Comparison of ENCODE assay signal across 21 cellular contexts in genomic region chr1:110594466-110595076, GRCh38. TPM values are rescaled to one million over a fixed set of nuclear protein-coding genes. Genes with fewer than 3 reads are reported as not detected.
DNase-seq lines count a peak whose midpoint lies in the region; ATAC-seq and TF ChIP-seq lines count a peak whose summit lies in the region.
"Had no signal": no experiment of that assay in that cellular context is flagged by ENCODE, and none has a peak within 500 bp of the region (broad histone marks: within the 10 kb centered on the region; RNA-seq: fewer than 3 reads in every experiment).

No MANE protein-coding gene starts in this region.

- H3K9me3 Mint-ChIP-seq in activated T-cell treated with anti-CD3 and anti-CD28 coated beads, Interleukin-2, amount 50 U/mL, for 24 hours: no peaks in the 10 kb centered on the region
- no peaks in the 10 kb centered on the region for H3K9me3 Mint-ChIP-seq in activated T-cell treated with anti-CD3 and anti-CD28 coated beads, Interleukin-2, amount 50 U/mL, for 72 hours
- H3K9me3 Mint-ChIP-seq in glutamatergic neuron (ENCODE audit: unreplicated experiment): no peaks in the 10 kb centered on the region
- H3K9me3 Mint-ChIP-seq in immature natural killer cell: no peaks in the 10 kb centered on the region
- H3K9me3 Mint-ChIP-seq: CD4-positive, alpha-beta memory T cell; dendritic cell treated with granulocyte-macrophage colony-stimulating factor and Interleukin-4, amounts not matched to agents 40 ng/mL and 50 ng/mL, for 4 days; IgD-negative memory B cell; stimulated activated naive CD8-positive, alpha-beta T cell treated with anti-CD3 and anti-CD28 coated beads, Interleukin-15, Interleukin-2, amounts not matched to agents 100 ng/mL and 50 ng/mL, for 24 hours had no signal

- no peaks in the 10 kb centered on the region for H3K9me3 ChIP-seq in thyroid gland
- no peaks in the 10 kb centered on the region for H3K9me3 ChIP-seq in right lobe of liver
- H3K9me3 ChIP-seq: pancreas, vagina had no signal

- H3K4me3 ChIP-seq in thyroid gland (replicated peaks in 1 of 3) (no peak overlapping the region), right lobe of liver (no peak overlapping the region)
- H3K4me3 ChIP-seq: pancreas, vagina had no signal

- peaks cover 9 to 18% of the 10 kb centered on the region in 2 donors for H3K4me1 ChIP-seq in thyroid gland
- no peaks in the 10 kb centered on the region for H3K4me1 ChIP-seq in right lobe of liver
- H3K4me1 ChIP-seq: pancreas, vagina had no signal

- TF ChIP-seq POLR2A in thyroid gland (IDR thresholded peaks at IDR 0.05): no peak
- no peak for TF ChIP-seq POLR2A in right lobe of liver (IDR thresholded peaks at IDR 0.05)

- TF ChIP-seq CTCF in thyroid gland (IDR thresholded peaks at IDR 0.05): no peak
- TF ChIP-seq CTCF in right lobe of liver (IDR thresholded peaks at IDR 0.05): no peak
- TF ChIP-seq CTCF in glutamatergic neuron (IDR thresholded peaks at IDR 0.05; ENCODE audit: partially characterized antibody, unreplicated experiment): no peak

- H3K36me3 ChIP-seq in thyroid gland (no peaks in the 10 kb centered on the region), right lobe of liver (no peaks in the 10 kb centered on the region)
- H3K36me3 ChIP-seq: pancreas, vagina had no signal

- no peak overlapping the region for H3K27ac Mint-ChIP-seq in activated T-cell treated with anti-CD3 and anti-CD28 coated beads, Interleukin-2, amount 50 U/mL, for 24 hours
- H3K27ac Mint-ChIP-seq in activated T-cell treated with anti-CD3 and anti-CD28 coated beads, Interleukin-2, amount 50 U/mL, for 72 hours: no peak overlapping the region
- no peak overlapping the region for H3K27ac Mint-ChIP-seq in glutamatergic neuron (ENCODE audit: unreplicated experiment)
- no peak overlapping the region for H3K27ac Mint-ChIP-seq in immature natural killer cell
- H3K27ac Mint-ChIP-seq: CD4-positive, alpha-beta memory T cell; dendritic cell treated with granulocyte-macrophage colony-stimulating factor and Interleukin-4, amounts not matched to agents 40 ng/mL and 50 ng/mL, for 4 days; IgD-negative memory B cell; stimulated activated naive CD8-positive, alpha-beta T cell treated with anti-CD3 and anti-CD28 coated beads, Interleukin-15, Interleukin-2, amounts not matched to agents 100 ng/mL and 50 ng/mL, for 24 hours had no signal

- no peak for ATAC-seq in activated T-cell treated with anti-CD3 and anti-CD28 coated beads, Interleukin-2, amount 50 U/mL, for 72 hours (replicated peaks in 1 of 2)
- ATAC-seq in right lobe of liver: no peak

- H3K4me1 Mint-ChIP-seq in activated T-cell treated with anti-CD3 and anti-CD28 coated beads, Interleukin-2, amount 50 U/mL, for 24 hours (ENCODE audit: low read depth): no peaks in the 10 kb centered on the region
- H3K4me1 Mint-ChIP-seq in activated T-cell treated with anti-CD3 and anti-CD28 coated beads, Interleukin-2, amount 50 U/mL, for 72 hours (ENCODE audit: low read depth): no peaks in the 10 kb centered on the region
- peaks cover 11% of the 10 kb centered on the region for H3K4me1 Mint-ChIP-seq in glutamatergic neuron (ENCODE audit: low read depth, unreplicated experiment)
- no peaks in the 10 kb centered on the region for H3K4me1 Mint-ChIP-seq in immature natural killer cell

- intact Hi-C loops in thyroid gland (cut with DNase I) (no loop called here), right lobe of liver (cut with DNase I) (no loop called here)

- H3K27ac ChIP-seq in caudate nucleus (ENCODE audit: low read depth, low read length) (peak overlapping the region; percentile 89), thyroid gland (peak overlapping the region; percentile 29 to 56 (median 52)), right lobe of liver (no peak overlapping the region)
- H3K27ac ChIP-seq: epithelial cell of prostate, pancreas, vagina had no signal

- no peaks in the 10 kb centered on the region for H3K27me3 Mint-ChIP-seq in activated T-cell treated with anti-CD3 and anti-CD28 coated beads, Interleukin-2, amount 50 U/mL, for 24 hours
- H3K27me3 Mint-ChIP-seq in activated T-cell treated with anti-CD3 and anti-CD28 coated beads, Interleukin-2, amount 50 U/mL, for 72 hours (ENCODE audit: low read depth): no peaks in the 10 kb centered on the region
- peaks cover 3% of the 10 kb centered on the region for H3K27me3 Mint-ChIP-seq in glutamatergic neuron (ENCODE audit: unreplicated experiment)
- peaks cover 1 to 5% (median 3%) of the 10 kb centered on the region in 3 donors for H3K27me3 Mint-ChIP-seq in immature natural killer cell (ENCODE audit: low read depth in 3 of 3)

- peak; percentile 14 for DNase-seq in activated T-cell treated with anti-CD3 and anti-CD28 coated beads, Interleukin-2, amount 50 U/mL, for 24 hours
- DNase-seq in activated T-cell treated with anti-CD3 and anti-CD28 coated beads, Interleukin-2, amount 50 U/mL, for 72 hours: no peak
- DNase-seq in caudate nucleus (lab: John Stamatoyannopoulos, UW) (peak in 48 of 61 donors; percentile 9 to 93 (median 56)), middle frontal gyrus (ENCODE audit: extremely low spot score, low spot score) (peak; percentile 19), thyroid gland (peak; percentile 72 to 76), right lobe of liver (no peak), glutamatergic neuron (no peak), immature natural killer cell (no peak)
- DNase-seq: activated CD4-positive, CD25-positive, alpha-beta regulatory T cell; activated gamma-delta T cell; aorta; CD4-positive, alpha-beta memory T cell; kidney; NCI-H2171 treated with DMSO at 0.1 percent for 48 hours; pancreas; SHP77 treated with DMSO at 0.1 percent for 48 hours had no signal

- H3K4me3 Mint-ChIP-seq in activated T-cell treated with anti-CD3 and anti-CD28 coated beads, Interleukin-2, amount 50 U/mL, for 24 hours: no peak overlapping the region
- H3K4me3 Mint-ChIP-seq in activated T-cell treated with anti-CD3 and anti-CD28 coated beads, Interleukin-2, amount 50 U/mL, for 72 hours: no peak overlapping the region
- H3K4me3 Mint-ChIP-seq in glutamatergic neuron (ENCODE audit: unreplicated experiment) (no peak overlapping the region), immature natural killer cell (no peak overlapping the region)
- H3K4me3 Mint-ChIP-seq: CD4-positive, alpha-beta memory T cell; dendritic cell treated with granulocyte-macrophage colony-stimulating factor and Interleukin-4, amounts not matched to agents 40 ng/mL and 50 ng/mL, for 4 days; IgD-negative memory B cell; stimulated activated naive CD8-positive, alpha-beta T cell treated with anti-CD3 and anti-CD28 coated beads, Interleukin-15, Interleukin-2, amounts not matched to agents 100 ng/mL and 50 ng/mL, for 24 hours had no signal

- H3K27me3 ChIP-seq in thyroid gland (no peaks in the 10 kb centered on the region), right lobe of liver (no peaks in the 10 kb centered on the region)
- H3K27me3 ChIP-seq: pancreas, vagina had no signal

- 35 to 44% methylated on average over 7 of the region's 7 CpGs for WGBS in thyroid gland, 2 donors
- 77% methylated on average over 3 of the region's 7 CpGs for WGBS in right lobe of liver (ENCODE audit: insufficient coverage, low coverage, low lambda C conversion rate, missing lambda C conversion rate)

- no peaks in the 10 kb centered on the region for H3K36me3 Mint-ChIP-seq in activated T-cell treated with anti-CD3 and anti-CD28 coated beads, Interleukin-2, amount 50 U/mL, for 24 hours (ENCODE audit: low read depth)
- no peaks in the 10 kb centered on the region for H3K36me3 Mint-ChIP-seq in activated T-cell treated with anti-CD3 and anti-CD28 coated beads, Interleukin-2, amount 50 U/mL, for 72 hours (ENCODE audit: insufficient read depth in 2 of 2)
- H3K36me3 Mint-ChIP-seq in glutamatergic neuron (ENCODE audit: unreplicated experiment) (peaks cover 6% of the 10 kb centered on the region), immature natural killer cell (no peaks in the 10 kb centered on the region)
- H3K36me3 Mint-ChIP-seq: IgD-negative memory B cell had no signal

RNA-seq across cellular contexts. Expression of gene KCNA2, which starts 11.6 kb away (rescaled TPM):
- 1 to 10 TPM in 1 of 2 donors, under 1 TPM in 1; 0.46 to 2.4 TPM for total RNA-seq in activated T-cell treated with anti-CD3 and anti-CD28 coated beads, Interleukin-2, amount 50 U/mL, for 72 hours
- 1 to 10 TPM; 2.9 to 6.8 (median 3.5) TPM for total RNA-seq in thyroid gland
- under 1 TPM in 3 of 6 experiments, not detected in 3; 0.04 to 0.10 (median 0.07) TPM for total RNA-seq in right lobe of liver
- total RNA-seq in glutamatergic neuron (ENCODE audit: unreplicated experiment): 19.7 TPM
- polyA plus RNA-seq in immature natural killer cell: not detected
- polyA plus RNA-seq: IgD-negative memory B cell had no signal

Comparison
In these comparisons a context has a peak if more than half of its experiments do, and no peak if none do; other contexts are left out.
1. DNase-seq: peak in activated T-cell treated with anti-CD3 and anti-CD28 coated beads, Interleukin-2, amount 50 U/mL, for 24 hours (single experiment), caudate nucleus (48 of 61), middle frontal gyrus (single experiment) and thyroid gland (2 of 2); none in activated T-cell treated with anti-CD3 and anti-CD28 coated beads, Interleukin-2, amount 50 U/mL, for 72 hours (0 of 2), right lobe of liver (0 of 3), glutamatergic neuron (single experiment) and immature natural killer cell (0 of 3).
2. H3K27ac ChIP-seq: peak in caudate nucleus (single experiment) and thyroid gland (3 of 3); none in right lobe of liver (0 of 3).